ENCODE assay signal across 19 cellular contexts in genomic region chr12:127148318-127148717, GRCh38.
DNase-seq lines count a peak whose midpoint lies in the region; ATAC-seq and TF ChIP-seq lines count a peak whose summit lies in the region.
"Had no signal": no experiment of that assay in that cellular context is flagged by ENCODE, and none has a peak within 500 bp of the region (broad histone marks: within the 10 kb centered on the region; RNA-seq: fewer than 3 reads in every experiment).

No MANE protein-coding gene starts in this region.

- H3K27ac Mint-ChIP-seq in activated CD4-positive, alpha-beta T cell treated with anti-CD3 and anti-CD28 coated beads, Interleukin-2, amount 10 ng/mL, durations not matched to agents 24 days and 14 days = no peak overlapping the region
- H3K27ac Mint-ChIP-seq in endodermal cell = peak overlapping the region; percentile 48
- no peak overlapping the region for H3K27ac Mint-ChIP-seq in neural progenitor cell
- H3K27ac Mint-ChIP-seq: CD4-positive, alpha-beta T cell; IgD-negative memory B cell had no signal

- no peaks in the 10 kb centered on the region for H3K79me2 ChIP-seq in neural progenitor cell (ENCODE audit: low read depth)

- peak overlapping the region; percentile 10 for H2AFZ ChIP-seq in neural progenitor cell (replicated peaks)

- H3K4me3 ChIP-seq in HUES64 (ENCODE audit: low read length) (no peak overlapping the region), endodermal cell (ENCODE audit: low read length) (no peak overlapping the region), neural progenitor cell (no peak overlapping the region), right atrium auricular region (no peak overlapping the region)
- H3K4me3 ChIP-seq: A549 had no signal

- no peaks in the 10 kb centered on the region for H3K9me3 Mint-ChIP-seq in activated CD4-positive, alpha-beta T cell treated with anti-CD3 and anti-CD28 coated beads, Interleukin-2, amount 10 ng/mL, durations not matched to agents 24 days and 14 days
- H3K9me3 Mint-ChIP-seq in endodermal cell (peaks cover 10% of the 10 kb centered on the region), neural progenitor cell (no peaks in the 10 kb centered on the region)
- H3K9me3 Mint-ChIP-seq: CD4-positive, alpha-beta T cell had no signal

- peaks cover 34% of the 10 kb centered on the region for H3K4me1 ChIP-seq in HUES64 (ENCODE audit: insufficient read depth, low read length)
- H3K4me1 ChIP-seq in endodermal cell (ENCODE audit: control insufficient read depth, insufficient read depth, low read length) = no peaks in the 10 kb centered on the region
- H3K4me1 ChIP-seq in neural progenitor cell = peaks cover 4% of the 10 kb centered on the region
- H3K4me1 ChIP-seq in right atrium auricular region = peaks cover 0 to 10% of the 10 kb centered on the region in 2 donors
- H3K4me1 ChIP-seq: A549, Caco-2 had no signal

- peaks cover 2% of the 10 kb centered on the region for H3K4me1 Mint-ChIP-seq in activated CD4-positive, alpha-beta T cell treated with anti-CD3 and anti-CD28 coated beads, Interleukin-2, amount 10 ng/mL, durations not matched to agents 24 days and 14 days
- H3K4me1 Mint-ChIP-seq in endodermal cell = peaks cover 30% of the 10 kb centered on the region
- H3K4me1 Mint-ChIP-seq in neural progenitor cell = peaks cover 4% of the 10 kb centered on the region
- H3K4me1 Mint-ChIP-seq: IgD-negative memory B cell had no signal

- H3K4me3 Mint-ChIP-seq in activated CD4-positive, alpha-beta T cell treated with anti-CD3 and anti-CD28 coated beads, Interleukin-2, amount 10 ng/mL, durations not matched to agents 24 days and 14 days = no peak overlapping the region
- no peak overlapping the region for H3K4me3 Mint-ChIP-seq in endodermal cell
- no peak overlapping the region for H3K4me3 Mint-ChIP-seq in neural progenitor cell
- H3K4me3 Mint-ChIP-seq: CD4-positive, alpha-beta T cell; IgD-negative memory B cell had no signal

- H4K20me1 ChIP-seq in neural progenitor cell (ENCODE audit: low read depth) = no peaks in the 10 kb centered on the region

- peaks cover 5% of the 10 kb centered on the region for H3K27me3 Mint-ChIP-seq in activated CD4-positive, alpha-beta T cell treated with anti-CD3 and anti-CD28 coated beads, Interleukin-2, amount 10 ng/mL, durations not matched to agents 24 days and 14 days
- H3K27me3 Mint-ChIP-seq in endodermal cell (ENCODE audit: insufficient read depth) (no peaks in the 10 kb centered on the region), neural progenitor cell (ENCODE audit: insufficient read depth, low read depth) (no peaks in the 10 kb centered on the region)
- H3K27me3 Mint-ChIP-seq: IgD-negative memory B cell had no signal

- H3K27me3 ChIP-seq in HUES64 (ENCODE audit: insufficient read depth, low read length) (no peaks in the 10 kb centered on the region), endodermal cell (ENCODE audit: control insufficient read depth, insufficient read depth, low read length, poor library complexity, severe bottlenecking) (no peaks in the 10 kb centered on the region), neural progenitor cell (no peaks in the 10 kb centered on the region), right atrium auricular region (no peaks in the 10 kb centered on the region)

- 100% methylated on average over 1 of the region's 1 CpG for WGBS in HUES64
- 88% methylated on average over 1 of the region's 1 CpG; no CpG with 5 or more reads in 1 of the 2 experiments for WGBS in endodermal cell (ENCODE audit: insufficient coverage in 1 of 2, insufficient read length in 1 of 2), 2 experiments

- no peaks in the 10 kb centered on the region; the same call in 1 of the 2 replicates for H3K9me3 ChIP-seq in HUES64 (ENCODE audit: insufficient read depth, low read depth, low read length)
- H3K9me3 ChIP-seq in endodermal cell (ENCODE audit: control insufficient read depth, low read length) = peaks cover 5% of the 10 kb centered on the region
- no peaks in the 10 kb centered on the region for H3K9me3 ChIP-seq in neural progenitor cell (ENCODE audit: low read depth)
- no peaks in the 10 kb centered on the region for H3K9me3 ChIP-seq in right atrium auricular region
- H3K9me3 ChIP-seq: Caco-2 had no signal

- H3K4me2 ChIP-seq in neural progenitor cell = no peak overlapping the region
- H3K4me2 ChIP-seq: A549 had no signal

- 0 out of 2 replicates have a peak overlapping the region, but pooled peaks have one; percentile 11 for H3K9ac ChIP-seq in HUES64 (ENCODE audit: low read depth, low read length)
- H3K9ac ChIP-seq in endodermal cell (ENCODE audit: extremely low read depth, low read length, poor library complexity, severe bottlenecking) = no peak overlapping the region
- no peak overlapping the region for H3K9ac ChIP-seq in neural progenitor cell

- no peak for ATAC-seq in GM18909 (IDR thresholded peaks at IDR 0.05; ENCODE audit: poor library complexity, unreplicated experiment)
- ATAC-seq: A549 had no signal

- peak overlapping the region; percentile 90 for H3K27ac ChIP-seq in HUES64 (ENCODE audit: low read depth, low read length)
- H3K27ac ChIP-seq in endodermal cell (ENCODE audit: low read depth, low read length) = no peak overlapping the region
- no peak overlapping the region for H3K27ac ChIP-seq in neural progenitor cell
- H3K27ac ChIP-seq in right atrium auricular region = no peak overlapping the region
- H3K27ac ChIP-seq: 22Rv1, A549, C4-2B had no signal

- H3F3A ChIP-seq in neural progenitor cell (ENCODE audit: low read depth) = no peaks in the 10 kb centered on the region

- intact Hi-C loops in activated CD4-positive, alpha-beta T cell treated with anti-CD3 and anti-CD28 coated beads, Interleukin-2, amount 10 ng/mL, durations not matched to agents 24 days and 14 days (cut with micrococcal nuclease) = no loop called here

- DNase-seq in activated CD4-positive, alpha-beta T cell treated with anti-CD3 and anti-CD28 coated beads, Interleukin-2, amount 10 ng/mL, durations not matched to agents 24 days and 14 days = peak; percentile 22
- DNase-seq in activated CD4-positive, alpha-beta T cell treated with anti-CD3 and anti-CD28 coated beads for 48 hours = no peak
- peak; percentile 43 for DNase-seq in endodermal cell
- no peak for DNase-seq in neural progenitor cell (ENCODE audit: low spot score)
- DNase-seq in right atrium auricular region (ENCODE audit: low spot score) = no peak
- DNase-seq in NCI-H2081 treated with DMSO at 0.1 percent for 48 hours (lab: John Stamatoyannopoulos, UW) = no peak
- DNase-seq: AML-193; Caco-2; CD4-positive, alpha-beta T cell; DMS153; DMS79; GDM1; KG1 had no signal

- TF ChIP-seq CTCF in endodermal cell (conservative IDR thresholded peaks at IDR 0.05) (no peak), neural progenitor cell (IDR thresholded peaks at IDR 0.05) (no peak), right atrium auricular region (IDR thresholded peaks at IDR 0.05) (no peak)

- H3K36me3 ChIP-seq in HUES64 (ENCODE audit: insufficient read depth, low read length) (no peaks in the 10 kb centered on the region), endodermal cell (ENCODE audit: control insufficient read depth, insufficient read depth, low read length) (no peaks in the 10 kb centered on the region), neural progenitor cell (no peaks in the 10 kb centered on the region), right atrium auricular region (no peaks in the 10 kb centered on the region)

- no peaks in the 10 kb centered on the region for H3K36me3 Mint-ChIP-seq in activated CD4-positive, alpha-beta T cell treated with anti-CD3 and anti-CD28 coated beads, Interleukin-2, amount 10 ng/mL, durations not matched to agents 24 days and 14 days (ENCODE audit: low read depth)
- no peaks in the 10 kb centered on the region for H3K36me3 Mint-ChIP-seq in endodermal cell (ENCODE audit: low read depth)
- no peaks in the 10 kb centered on the region for H3K36me3 Mint-ChIP-seq in neural progenitor cell
- H3K36me3 Mint-ChIP-seq: IgD-negative memory B cell had no signal

Comparison
In these comparisons a context has a peak if more than half of its experiments do, and no peak if none do; other contexts are left out.
1. DNase-seq: peak in activated CD4-positive, alpha-beta T cell treated with anti-CD3 and anti-CD28 coated beads, Interleukin-2, amount 10 ng/mL, durations not matched to agents 24 days and 14 days (single experiment) and endodermal cell (single experiment); none in activated CD4-positive, alpha-beta T cell treated with anti-CD3 and anti-CD28 coated beads for 48 hours (single experiment), neural progenitor cell (single experiment), right atrium auricular region (single experiment) and NCI-H2081 treated with DMSO at 0.1 percent for 48 hours (single experiment).